ENCODE assay signal across 6 cellular contexts in the genomic region with DNA sequence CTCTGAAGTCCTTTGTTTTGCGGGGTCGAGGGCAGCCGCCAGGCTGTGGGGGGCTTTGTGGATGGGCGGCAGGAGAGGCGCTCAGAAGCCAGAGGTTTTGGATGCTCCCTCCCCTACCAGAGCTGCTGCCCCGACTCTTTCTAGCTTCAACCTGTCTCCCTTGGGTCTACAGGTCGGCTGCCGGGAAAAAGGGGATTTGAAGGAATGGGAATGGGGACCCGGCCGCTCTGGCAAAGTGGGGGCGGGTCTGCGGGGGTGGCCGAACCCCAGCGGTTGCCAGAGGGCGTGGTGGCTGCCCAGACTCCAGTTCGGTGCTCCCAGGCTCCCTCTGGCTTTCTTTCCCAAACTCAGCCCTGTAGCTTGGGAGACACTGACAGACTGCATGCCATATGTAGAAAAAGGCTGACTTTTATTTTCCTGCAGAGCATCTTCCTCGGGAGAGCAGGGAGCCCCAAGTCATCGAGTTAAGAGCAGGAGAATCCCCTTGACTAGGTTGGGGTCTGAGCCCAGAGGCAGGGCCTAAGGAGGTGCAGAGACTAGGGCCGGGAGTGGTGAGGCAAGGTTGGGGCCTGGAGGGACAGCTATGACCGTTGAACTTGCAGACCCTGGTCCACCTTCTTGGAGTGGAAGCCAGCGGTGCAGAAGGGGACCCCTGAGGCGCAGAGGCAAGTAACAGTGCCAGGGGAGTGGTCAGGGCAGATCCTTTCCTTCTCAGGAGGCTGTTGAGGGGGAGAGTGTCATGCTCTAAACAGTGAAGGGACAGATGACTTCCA. TPM values are rescaled to one million over a fixed set of nuclear protein-coding genes. Genes with fewer than 3 reads are reported as not detected.
DNase-seq lines count a peak whose midpoint lies in the region; ATAC-seq and TF ChIP-seq lines count a peak whose summit lies in the region.

No MANE protein-coding gene starts in this region.

- no peaks in the 10 kb centered on the region for H3K36me3 ChIP-seq in CD4-positive, CD25-positive, alpha-beta regulatory T cell (ENCODE audit: control insufficient read depth, insufficient read depth, low read length)
- no peaks in the 10 kb centered on the region for H3K36me3 ChIP-seq in Panc1 (ENCODE audit: control insufficient read depth, insufficient read depth, low read length)
- H3K36me3 ChIP-seq in tibial nerve: no peaks in the 10 kb centered on the region

- no peak for TF ChIP-seq CTCF in Panc1 (IDR thresholded peaks at IDR 0.05)
- TF ChIP-seq CTCF in tibial nerve (IDR thresholded peaks at IDR 0.05): peak; percentile 10 to 41 (median 23)

- H3K4me1 ChIP-seq in CD4-positive, CD25-positive, alpha-beta regulatory T cell (ENCODE audit: control insufficient read depth, insufficient read depth, low read length, poor library complexity, severe bottlenecking): peaks cover 59% of the 10 kb centered on the region
- H3K4me1 ChIP-seq in Panc1 (ENCODE audit: control insufficient read depth, insufficient read depth, low read length) (peaks cover 40% of the 10 kb centered on the region), tibial nerve (peaks cover 0 to 73% (median 47%) of the 10 kb centered on the region in 4 donors)

- POLR2A ChIA-PET in Panc1 (lab: Charles Lee): no interaction called here

- H3K9me3 Mint-ChIP-seq in CD4-positive, CD25-positive, alpha-beta regulatory T cell: peaks cover 0 to 6% (median 0%) of the 10 kb centered on the region in 7 donors

- BruUV-seq in Panc1 (replicated peaks; lab: Mats Ljungman, UMichigan): TSS peak; percentile 77

- in situ Hi-C loops in Panc1 (cut with HindIII; ENCODE audit: low pct_unique_long_range_greater_than_20kb, low sequenced_read_pairs): no loop called here
- in situ Hi-C loops in KBM-7 (cut with MboI; ENCODE audit: low pct_unique_long_range_greater_than_20kb, low sequenced_read_pairs): no loop called here

- TF ChIP-seq EP300 in tibial nerve (IDR thresholded peaks at IDR 0.05): no peak

- H3K36me3 Mint-ChIP-seq in CD4-positive, CD25-positive, alpha-beta regulatory T cell: peaks cover 19% of the 10 kb centered on the region

- H3K27me3 ChIP-seq in CD4-positive, CD25-positive, alpha-beta regulatory T cell (ENCODE audit: control insufficient read depth, insufficient read depth, low read length): no peaks in the 10 kb centered on the region
- H3K27me3 ChIP-seq in Panc1 (ENCODE audit: control insufficient read depth, insufficient read depth, low read length) (no peaks in the 10 kb centered on the region), tibial nerve (no peaks in the 10 kb centered on the region)

- peak overlapping the region; percentile 95 to 100 (median 96) for H3K4me3 Mint-ChIP-seq in CD4-positive, CD25-positive, alpha-beta regulatory T cell

- peak overlapping the region; percentile 92 to 98 (median 97) for H3K27ac Mint-ChIP-seq in CD4-positive, CD25-positive, alpha-beta regulatory T cell

- no peak for ATAC-seq in CD4-positive, CD25-positive, alpha-beta regulatory T cell (ENCODE audit: low read depth in 2 of 2)
- ATAC-seq in Panc1: no peak
- ATAC-seq in left ventricle myocardium superior: no peak

- H3K4me1 Mint-ChIP-seq in CD4-positive, CD25-positive, alpha-beta regulatory T cell: peaks cover 11 to 49% (median 36%) of the 10 kb centered on the region in 4 donors

- no peak for DNase-seq in CD4-positive, CD25-positive, alpha-beta regulatory T cell
- DNase-seq in Panc1 (ENCODE audit: low read depth, low spot score) (no peak), left ventricle myocardium superior (peak; percentile 66), tibial nerve (ENCODE audit: low spot score in 2 of 2) (peak in 1 of 2 donors; percentile 38), KBM-7 (no peak), activated gamma-delta T cell (lab: John Stamatoyannopoulos, UW) (no peak)

- H3K9me3 ChIP-seq in CD4-positive, CD25-positive, alpha-beta regulatory T cell (ENCODE audit: control insufficient read depth in 2 of 2, low read length in 2 of 2): no peaks in the 10 kb centered on the region
- H3K9me3 ChIP-seq in Panc1 (ENCODE audit: control insufficient read depth, insufficient read depth, low read depth, low read length): no peaks in the 10 kb centered on the region
- H3K9me3 ChIP-seq in tibial nerve: no peaks in the 10 kb centered on the region

- TF ChIP-seq POLR2A in tibial nerve (IDR thresholded peaks at IDR 0.05): no peak

- peaks cover 1% of the 10 kb centered on the region for H3K27me3 Mint-ChIP-seq in CD4-positive, CD25-positive, alpha-beta regulatory T cell

- H3K27ac ChIP-seq in CD4-positive, CD25-positive, alpha-beta regulatory T cell (ENCODE audit: insufficient read depth, low read length, poor library complexity, severe bottlenecking): peak overlapping the region; percentile 96
- H3K27ac ChIP-seq in Panc1 (ENCODE audit: low read length) (peak overlapping the region; percentile 86), tibial nerve (peak overlapping the region; percentile 97 to 99 (median 98))

- intact Hi-C loops in Panc1 (cut with micrococcal nuclease; ENCODE audit: unreplicated experiment): no loop called here
- intact Hi-C loops in left ventricle myocardium superior (cut with micrococcal nuclease): no loop called here

- CTCF ChIA-PET in Panc1 (lab: Charles Lee): interaction anchor here (0.8 to 2.5 kb wide), 2 partner anchors 9 to 29 kb away, joined by 4 to 11 read pairs; a partner anchor contains a TSS

- H3K4me3 ChIP-seq in CD4-positive, CD25-positive, alpha-beta regulatory T cell (ENCODE audit: low read depth, low read length): peak overlapping the region; percentile 47
- H3K4me3 ChIP-seq in Panc1 (ENCODE audit: low read depth in 2 of 2, low read length in 2 of 2) (peak overlapping the region; percentile 85 to 96), tibial nerve (peak overlapping the region; percentile 73 to 92 (median 83))

- 8 to 10% methylated on average over 22 of the region's 22 CpGs for WGBS in tibial nerve, 2 donors

RNA-seq across cellular contexts. Expression of a gene that starts 1.4 kb away (rescaled TPM):
- total RNA-seq in CD4-positive, CD25-positive, alpha-beta regulatory T cell: 164 TPM
- 100 to 1,000 TPM; 110 to 159 (median 119) TPM for polyA plus RNA-seq in CD4-positive, CD25-positive, alpha-beta regulatory T cell
- total RNA-seq in Panc1 (2021; ENCODE audit: unreplicated experiment): 55.3 TPM
- 40.1 TPM for polyA plus RNA-seq in Panc1 (2012; ENCODE audit: insufficient read length)
- total RNA-seq in left ventricle myocardium superior: 15.0 TPM
- 10 to 100 TPM; 26.6 to 48.0 (median 35.5) TPM for total RNA-seq in tibial nerve

RNA-seq across cellular contexts. Expression of a gene that starts 2.9 kb away (rescaled TPM):
- total RNA-seq in CD4-positive, CD25-positive, alpha-beta regulatory T cell: 9.0 TPM
- 10 to 100 TPM in 1 of 4 donors, 1 to 10 TPM in 3; 7.5 to 17.7 (median 9.2) TPM for polyA plus RNA-seq in CD4-positive, CD25-positive, alpha-beta regulatory T cell
- total RNA-seq in Panc1 (2021; ENCODE audit: unreplicated experiment): 21.9 TPM
- polyA plus RNA-seq in Panc1 (2012; ENCODE audit: insufficient read length): 26.9 TPM
- total RNA-seq in left ventricle myocardium superior: 4.6 TPM
- 10 to 100 TPM in 1 of 4 donors, 1 to 10 TPM in 3; 6.0 to 13.3 (median 6.9) TPM for total RNA-seq in tibial nerve

RNA-seq across cellular contexts. Expression of a gene that starts 15.0 kb away (rescaled TPM):
- 33.8 TPM for total RNA-seq in CD4-positive, CD25-positive, alpha-beta regulatory T cell
- polyA plus RNA-seq in CD4-positive, CD25-positive, alpha-beta regulatory T cell: 10 to 100 TPM; 13.2 to 25.3 (median 16.7) TPM
- total RNA-seq in Panc1 (2021; ENCODE audit: unreplicated experiment) (44.5 TPM), left ventricle myocardium superior (20.2 TPM), tibial nerve (10 to 100 TPM; 22.7 to 40.2 (median 29.2) TPM)
- 56.6 TPM for polyA plus RNA-seq in Panc1 (2012; ENCODE audit: insufficient read length)

RNA-seq across cellular contexts. Expression of a gene that starts 29.2 kb away (rescaled TPM):
- 32.7 TPM for total RNA-seq in CD4-positive, CD25-positive, alpha-beta regulatory T cell
- polyA plus RNA-seq in CD4-positive, CD25-positive, alpha-beta regulatory T cell: 1 to 10 TPM; 1.2 to 5.0 (median 3.7) TPM
- total RNA-seq in Panc1 (2021; ENCODE audit: unreplicated experiment): 68.6 TPM
- polyA plus RNA-seq in Panc1 (2012; ENCODE audit: insufficient read length): 36.0 TPM
- 13.2 TPM for total RNA-seq in left ventricle myocardium superior
- 10 to 100 TPM; 21.3 to 36.0 (median 26.2) TPM for total RNA-seq in tibial nerve

RNA-seq across cellular contexts. Expression of a gene that starts 32.3 kb away (rescaled TPM):
- total RNA-seq in CD4-positive, CD25-positive, alpha-beta regulatory T cell: 119 TPM
- polyA plus RNA-seq in CD4-positive, CD25-positive, alpha-beta regulatory T cell: 100 to 1,000 TPM; 125 to 158 (median 138) TPM
- total RNA-seq in Panc1 (2021; ENCODE audit: unreplicated experiment) (853 TPM), left ventricle myocardium superior (196 TPM), tibial nerve (100 to 1,000 TPM; 152 to 218 (median 207) TPM)
- polyA plus RNA-seq in Panc1 (2012; ENCODE audit: insufficient read length): 1,083 TPM
